9 cellular contexts compared by ENCODE assay signal in genomic region chr20:63696311-63696627, GRCh38. TPM values are rescaled to one million over a fixed set of nuclear protein-coding genes. Genes with fewer than 3 reads are reported as not detected.
DNase-seq lines count a peak whose midpoint lies in the region.
"Had no signal": no experiment of that assay in that cellular context is flagged by ENCODE, and none has a peak within 500 bp of the region (broad histone marks: within the 10 kb centered on the region; RNA-seq: fewer than 3 reads in every experiment).

No MANE protein-coding gene starts in this region.

- no peaks in the 10 kb centered on the region for H3K27me3 Mint-ChIP-seq in activated CD4-positive, alpha-beta T cell treated with anti-CD3 and anti-CD28 coated beads, Interleukin-2, amount 10 ng/mL, durations not matched to agents 7 days and 5 days

- H3K9me3 ChIP-seq in thymus (ENCODE audit: control insufficient read depth): no peaks in the 10 kb centered on the region

- CTCF ChIA-PET in activated CD4-positive, alpha-beta T cell treated with anti-CD3 and anti-CD28 coated beads, Interleukin-2, amount 10 ng/mL, durations not matched to agents 7 days and 5 days (lab: Charles Lee): interaction anchor here (1.1 to 1.8 kb wide), 3 partner anchors 17 to 159 kb away, joined by 3 to 6 read pairs (median 3); no protein-coding TSS in a partner anchor

- H3K4me3 Mint-ChIP-seq in activated CD4-positive, alpha-beta T cell treated with anti-CD3 and anti-CD28 coated beads, Interleukin-2, amount 10 ng/mL, durations not matched to agents 7 days and 5 days: no peak overlapping the region

- H3K9me3 Mint-ChIP-seq in activated CD4-positive, alpha-beta T cell treated with anti-CD3 and anti-CD28 coated beads, Interleukin-2, amount 10 ng/mL, durations not matched to agents 7 days and 5 days: no peaks in the 10 kb centered on the region

- H3K27ac ChIP-seq in thymus (ENCODE audit: low read depth): peak overlapping the region; percentile 25

- peak overlapping the region; percentile 25 for H3K4me3 ChIP-seq in thymus (ENCODE audit: low read length)

- 7% methylated on average over 6 of the region's 6 CpGs for WGBS in thymus

- DNase-seq in activated CD4-positive, alpha-beta T cell treated with anti-CD3 and anti-CD28 coated beads, Interleukin-2, amount 10 ng/mL, durations not matched to agents 7 days and 5 days: no peak
- no peak for DNase-seq in activated CD4-positive, alpha-beta T cell treated with anti-CD3 and anti-CD28 coated beads for 1 hour
- peak; percentile 46 for DNase-seq in amniotic epithelial cell (ENCODE audit: low read depth)
- peak; percentile 92 for DNase-seq in iPS-NIHi7 (ENCODE audit: extremely low spot score)
- DNase-seq in activated CD8-positive, alpha-beta memory T cell treated with anti-CD3 and anti-CD28 coated beads, Interleukin-2, amount 50 U/mL, for 48 hours: no peak
- no peak for DNase-seq in activated effector memory CD4-positive, alpha-beta T cell treated with anti-CD3 and anti-CD28 coated beads, Interleukin-2, amount 50 U/mL, for 16 hours
- no peak for DNase-seq in amygdala (lab: John Stamatoyannopoulos, UW)
- DNase-seq: T-helper 9 cell had no signal

- peaks cover 5% of the 10 kb centered on the region for H3K4me1 Mint-ChIP-seq in activated CD4-positive, alpha-beta T cell treated with anti-CD3 and anti-CD28 coated beads, Interleukin-2, amount 10 ng/mL, durations not matched to agents 7 days and 5 days

- no peaks in the 10 kb centered on the region for H3K27me3 ChIP-seq in thymus (ENCODE audit: control insufficient read depth, insufficient read depth)

- peak overlapping the region; percentile 25 for H3K27ac Mint-ChIP-seq in activated CD4-positive, alpha-beta T cell treated with anti-CD3 and anti-CD28 coated beads, Interleukin-2, amount 10 ng/mL, durations not matched to agents 7 days and 5 days

- peaks cover 34% of the 10 kb centered on the region for H3K36me3 ChIP-seq in thymus (ENCODE audit: control insufficient read depth, insufficient read depth)

- H3K36me3 Mint-ChIP-seq in activated CD4-positive, alpha-beta T cell treated with anti-CD3 and anti-CD28 coated beads, Interleukin-2, amount 10 ng/mL, durations not matched to agents 7 days and 5 days (ENCODE audit: low read depth): peaks cover 15% of the 10 kb centered on the region

- peaks cover 15% of the 10 kb centered on the region for H3K4me1 ChIP-seq in thymus (ENCODE audit: control insufficient read depth, insufficient read depth, low read length)

- POLR2A ChIA-PET in activated CD4-positive, alpha-beta T cell treated with anti-CD3 and anti-CD28 coated beads, Interleukin-2, amount 10 ng/mL, durations not matched to agents 7 days and 5 days (lab: Charles Lee): no interaction called here

RNA-seq across cellular contexts. Expression of gene TNFRSF6B, which starts 0.2 kb away (rescaled TPM):
- total RNA-seq in activated CD4-positive, alpha-beta T cell treated with anti-CD3 and anti-CD28 coated beads, Interleukin-2, amount 10 ng/mL, durations not matched to agents 7 days and 5 days: 1 to 10 TPM in 1 of 2 experiments, not detected in 1; 1.0 TPM
- polyA plus RNA-seq in thymus: 34.7 TPM

RNA-seq across cellular contexts. Expression of gene ARFRP1, which starts 11.5 kb away (rescaled TPM):
- 10 to 100 TPM; 52.7 to 64.5 TPM for total RNA-seq in activated CD4-positive, alpha-beta T cell treated with anti-CD3 and anti-CD28 coated beads, Interleukin-2, amount 10 ng/mL, durations not matched to agents 7 days and 5 days
- polyA plus RNA-seq in thymus: 94.0 TPM

RNA-seq across cellular contexts. Expression of gene ZGPAT, which starts 11.6 kb away (rescaled TPM):
- 10 to 100 TPM; 37.3 to 43.3 TPM for total RNA-seq in activated CD4-positive, alpha-beta T cell treated with anti-CD3 and anti-CD28 coated beads, Interleukin-2, amount 10 ng/mL, durations not matched to agents 7 days and 5 days
- polyA plus RNA-seq in thymus: 66.6 TPM

RNA-seq across cellular contexts. Expression of gene RTEL1, which starts 38.2 kb away (rescaled TPM):
- total RNA-seq in activated CD4-positive, alpha-beta T cell treated with anti-CD3 and anti-CD28 coated beads, Interleukin-2, amount 10 ng/mL, durations not matched to agents 7 days and 5 days: 10 to 100 TPM; 53.3 to 58.9 TPM
- 18.8 TPM for polyA plus RNA-seq in thymus

RNA-seq across cellular contexts. Expression of gene LIME1, which starts 40.2 kb away (rescaled TPM):
- 100 to 1,000 TPM; 253 to 302 TPM for total RNA-seq in activated CD4-positive, alpha-beta T cell treated with anti-CD3 and anti-CD28 coated beads, Interleukin-2, amount 10 ng/mL, durations not matched to agents 7 days and 5 days
- polyA plus RNA-seq in thymus: 181 TPM

Comparison
In these comparisons a context has a peak if more than half of its experiments do, and no peak if none do; other contexts are left out.
1. DNase-seq: peak in amniotic epithelial cell (single experiment) and iPS-NIHi7 (single experiment); none in activated CD4-positive, alpha-beta T cell treated with anti-CD3 and anti-CD28 coated beads, Interleukin-2, amount 10 ng/mL, durations not matched to agents 7 days and 5 days (single experiment), activated CD4-positive, alpha-beta T cell treated with anti-CD3 and anti-CD28 coated beads for 1 hour (single experiment), activated CD8-positive, alpha-beta memory T cell treated with anti-CD3 and anti-CD28 coated beads, Interleukin-2, amount 50 U/mL, for 48 hours (single experiment), activated effector memory CD4-positive, alpha-beta T cell treated with anti-CD3 and anti-CD28 coated beads, Interleukin-2, amount 50 U/mL, for 16 hours (single experiment) and amygdala (0 of 56).